In genomic region chr16:84950906-84951305, GRCh38 we compare ENCODE assay signal across 10 cellular contexts.
DNase-seq lines count a peak whose midpoint lies in the region; ATAC-seq and TF ChIP-seq lines count a peak whose summit lies in the region.
"Had no signal": no experiment of that assay in that cellular context is flagged by ENCODE, and none has a peak within 500 bp of the region (broad histone marks: within the 10 kb centered on the region; RNA-seq: fewer than 3 reads in every experiment).

No MANE protein-coding gene starts in this region.

- H2AFZ ChIP-seq in PC-3 (ENCODE audit: low read length): no peak overlapping the region

- H3K79me2 ChIP-seq in PC-3 (ENCODE audit: low read length): no peaks in the 10 kb centered on the region

- H3K9ac ChIP-seq in PC-3 (ENCODE audit: low read length): no peak overlapping the region

- H4K20me1 ChIP-seq in PC-3 (ENCODE audit: low read length): no peaks in the 10 kb centered on the region

- BruUV-seq in PC-3 (replicated peaks; lab: Mats Ljungman, UMichigan): no TSS peak

- no peaks in the 10 kb centered on the region for H3K36me3 Mint-ChIP-seq in activated T-cell treated with anti-CD3 and anti-CD28 coated beads, Interleukin-2, amount 50 U/mL, for 24 hours (ENCODE audit: low read depth)

- CTCF ChIA-PET in PC-3 (lab: Charles Lee): no interaction called here

- H3K36me3 ChIP-seq in PC-3 (ENCODE audit: low read depth, low read length): no peaks in the 10 kb centered on the region

- no peak overlapping the region for H3K4me3 Mint-ChIP-seq in activated T-cell treated with anti-CD3 and anti-CD28 coated beads, Interleukin-2, amount 50 U/mL, for 24 hours

- ATAC-seq in PC-3: peak; percentile 15; the same call in 1 of the 2 replicates
- ATAC-seq: activated CD4-positive, CD25-positive, alpha-beta regulatory T cell treated with anti-CD3 and anti-CD28 coated beads, Interleukin-2, amount 50 U/mL, for 24 hours had no signal

- H3K9me3 ChIP-seq in PC-3 (ENCODE audit: low read length): no peaks in the 10 kb centered on the region

- no peaks in the 10 kb centered on the region for H3K27me3 ChIP-seq in PC-3 (ENCODE audit: low read length)

- H3K9me3 Mint-ChIP-seq in activated T-cell treated with anti-CD3 and anti-CD28 coated beads, Interleukin-2, amount 50 U/mL, for 24 hours: no peaks in the 10 kb centered on the region

- intact Hi-C loops in PC-3 (cut with micrococcal nuclease): no loop called here

- H3F3A ChIP-seq in PC-3 (ENCODE audit: low read length, unreplicated experiment): no peaks in the 10 kb centered on the region

- H3K9me2 ChIP-seq in PC-3 (replicated peaks; ENCODE audit: low read length): no peaks in the 10 kb centered on the region

- H3K27ac Mint-ChIP-seq in activated T-cell treated with anti-CD3 and anti-CD28 coated beads, Interleukin-2, amount 50 U/mL, for 24 hours: no peak overlapping the region

- H3K4me2 ChIP-seq in PC-3 (ENCODE audit: low read length): no peak overlapping the region

- peak; percentile 20 for DNase-seq in activated T-cell treated with anti-CD3 and anti-CD28 coated beads for 24 hours (ENCODE audit: low read depth)
- no peak for DNase-seq in activated T-cell treated with anti-CD3 and anti-CD28 coated beads, Interleukin-2, amount 50 U/mL, for 24 hours
- DNase-seq in PC-3: peak; percentile 42
- DNase-seq in cardiac fibroblast (ENCODE audit: low read depth in 2 of 2): peak in 1 of 2 donors; percentile 35
- DNase-seq in stimulated activated CD4-positive, alpha-beta T cell treated with anti-CD3 and anti-CD28 coated beads, Interleukin-2, amount 100 ng/mL, for 48 hours: peak; percentile 23 to 25
- no peak for DNase-seq in NCI-H2196 (lab: John Stamatoyannopoulos, UW; ENCODE audit: unreplicated experiment)
- DNase-seq in NCI-H1694 (lab: John Stamatoyannopoulos, UW): no peak
- no peak for DNase-seq in GM03348 (ENCODE audit: low spot score)
- DNase-seq: COR-L47 had no signal

- no peaks in the 10 kb centered on the region for H3K27me3 Mint-ChIP-seq in activated T-cell treated with anti-CD3 and anti-CD28 coated beads, Interleukin-2, amount 50 U/mL, for 24 hours

- TF ChIP-seq CTCF in PC-3 (conservative IDR thresholded peaks at IDR 0.05; ENCODE audit: low read depth, low read length): peak; percentile 58
- TF ChIP-seq CTCF in cardiac fibroblast (IDR thresholded peaks at IDR 0.05; ENCODE audit: low read depth, low read length): peak; percentile 25

- no peak overlapping the region for H3K27ac ChIP-seq in PC-3 (ENCODE audit: low read length)

- peaks cover 3% of the 10 kb centered on the region for H3K4me1 Mint-ChIP-seq in activated T-cell treated with anti-CD3 and anti-CD28 coated beads, Interleukin-2, amount 50 U/mL, for 24 hours (ENCODE audit: low read depth)

- no peaks in the 10 kb centered on the region for H3K4me1 ChIP-seq in PC-3 (ENCODE audit: insufficient read depth, low read length)

- H3K4me3 ChIP-seq in PC-3 (ENCODE audit: low read length) (no peak overlapping the region), cardiac fibroblast (replicated peaks in 1 of 2; ENCODE audit: low read depth in 2 of 2, low read length in 2 of 2) (no peak overlapping the region)

- POLR2A ChIA-PET in PC-3 (lab: Charles Lee; ENCODE audit: unreplicated experiment): no interaction called here

Comparison
In these comparisons a context has a peak if more than half of its experiments do, and no peak if none do; other contexts are left out.
1. DNase-seq: peak in activated T-cell treated with anti-CD3 and anti-CD28 coated beads for 24 hours (single experiment), PC-3 (single experiment) and stimulated activated CD4-positive, alpha-beta T cell treated with anti-CD3 and anti-CD28 coated beads, Interleukin-2, amount 100 ng/mL, for 48 hours (2 of 2); none in activated T-cell treated with anti-CD3 and anti-CD28 coated beads, Interleukin-2, amount 50 U/mL, for 24 hours (single experiment), NCI-H2196 (single experiment), NCI-H1694 (single experiment) and GM03348 (single experiment).